In the genomic region with DNA sequence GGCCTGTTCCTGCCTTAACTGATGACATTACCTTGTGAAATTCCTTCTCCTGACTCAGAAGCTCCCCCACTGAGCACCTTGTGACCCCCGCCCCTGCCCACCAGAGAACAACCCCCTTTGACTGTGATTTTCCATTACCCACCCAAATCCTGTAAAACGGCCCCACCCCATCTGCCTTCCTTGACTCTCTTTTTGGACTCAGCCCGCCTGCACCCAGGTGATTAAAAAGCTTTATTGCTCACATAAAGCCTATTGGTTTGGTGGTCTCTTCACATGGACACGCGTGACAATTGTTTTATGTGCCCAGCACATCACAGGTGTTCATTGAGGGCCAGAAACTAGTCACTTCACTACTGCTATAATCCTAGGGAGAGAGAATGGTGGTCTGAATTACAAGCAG, we compare ENCODE assay signal across 8 cellular contexts.
DNase-seq lines count a peak whose midpoint lies in the region; TF ChIP-seq lines count a peak whose summit lies in the region.
"Not testable (repeated sequence)": the region's sequence is repeated elsewhere in the genome, so short reads cannot be mapped to it uniquely, and the experiment has no call there.

No MANE protein-coding gene starts in this region.

- H3K4me2 ChIP-seq in mesendoderm (ENCODE audit: low read length): not testable (repeated sequence)

- DNase-seq in ELF-1 (ENCODE audit: low read depth, low spot score) (peak; percentile 3), NCI-H69 (lab: John Stamatoyannopoulos, UW) (peak; percentile 24), WERI-Rb-1 (peak; percentile 17), endodermal cell (peak; percentile 70), mesendoderm (peak; percentile 52)
- not testable (repeated sequence) for DNase-seq in progenitor cell of endocrine pancreas (ENCODE audit: low spot score, unreplicated experiment)

- not testable (repeated sequence) for H3K4me3 ChIP-seq in HUES48 (ENCODE audit: low read depth, low read length); WERI-Rb-1 (ENCODE audit: low read depth, low read length); endodermal cell (ENCODE audit: low read length); mesendoderm (ENCODE audit: low read length)

- H4K8ac ChIP-seq in mesendoderm (ENCODE audit: low read depth, low read length): not testable (repeated sequence)

- not testable (repeated sequence) for H3K79me1 ChIP-seq in mesendoderm (ENCODE audit: low read length)

- H3K79me2 ChIP-seq in mesendoderm (ENCODE audit: control insufficient read depth, insufficient read depth, low read length): not testable (repeated sequence)

- not testable (repeated sequence) for H4K5ac ChIP-seq in mesendoderm (ENCODE audit: low read length)

- not testable (repeated sequence) for H3K36me3 ChIP-seq in HUES48 (ENCODE audit: control insufficient read depth, insufficient read depth, low read length); WERI-Rb-1; endodermal cell (ENCODE audit: control insufficient read depth, insufficient read depth, low read length); mesendoderm (ENCODE audit: control insufficient read depth, insufficient read depth, low read length)

- peak overlapping the region; percentile 97 for H3K18ac ChIP-seq in mesendoderm (ENCODE audit: low read length)

- not testable (repeated sequence) for H2BK15ac ChIP-seq in mesendoderm (replicated peaks; ENCODE audit: low read depth)

- H3K9me3 ChIP-seq in HUES48 (ENCODE audit: control insufficient read depth, insufficient read depth, low read length); WERI-Rb-1 (ENCODE audit: severe bottlenecking); endodermal cell (ENCODE audit: control insufficient read depth, low read length): not testable (repeated sequence)

- H3K56ac ChIP-seq in mesendoderm (ENCODE audit: low read length): peak overlapping the region; percentile 62

- H2BK5ac ChIP-seq in mesendoderm (ENCODE audit: low read length): peak overlapping the region; percentile 83

- H3K4ac ChIP-seq in mesendoderm (ENCODE audit: low read depth, low read length): not testable (repeated sequence)

- not testable (repeated sequence) for H3K27me3 Mint-ChIP-seq in activated naive CD4-positive, alpha-beta T cell treated with anti-CD3 and anti-CD28 coated beads, Interleukin-2, amount 50 U/mL, for 24 hours; endodermal cell (ENCODE audit: insufficient read depth); progenitor cell of endocrine pancreas

- not testable (repeated sequence) for H3K27me3 ChIP-seq in HUES48 (ENCODE audit: control insufficient read depth, insufficient read depth, low read length); WERI-Rb-1 (ENCODE audit: insufficient read depth, low read depth, severe bottlenecking); endodermal cell (ENCODE audit: control insufficient read depth, insufficient read depth, low read length, poor library complexity, severe bottlenecking); mesendoderm (ENCODE audit: insufficient read depth, low read length, poor library complexity)

- H3K9me3 Mint-ChIP-seq in activated naive CD4-positive, alpha-beta T cell treated with anti-CD3 and anti-CD28 coated beads, Interleukin-2, amount 50 U/mL, for 24 hours; endodermal cell; progenitor cell of endocrine pancreas (ENCODE audit: low read depth): not testable (repeated sequence)

- 82 to 91% methylated on average over 4 to 5 of the region's 5 CpGs for WGBS in endodermal cell (ENCODE audit: insufficient coverage in 1 of 2, insufficient read length in 1 of 2), 2 experiments
- WGBS in mesendoderm (ENCODE audit: extremely low coverage, insufficient coverage, low lambda C conversion rate): no CpG with 5 or more reads among the region's 5 CpGs

- not testable (repeated sequence) for H3K9ac ChIP-seq in HUES48 (ENCODE audit: low read depth, low read length); endodermal cell (ENCODE audit: extremely low read depth, low read length, poor library complexity, severe bottlenecking)
- H3K9ac ChIP-seq in mesendoderm (ENCODE audit: low read length): peak overlapping the region; percentile 37

- H2BK120ac ChIP-seq in mesendoderm (ENCODE audit: low read depth, low read length): peak overlapping the region; percentile 54

- H3K4me3 Mint-ChIP-seq in activated naive CD4-positive, alpha-beta T cell treated with anti-CD3 and anti-CD28 coated beads, Interleukin-2, amount 50 U/mL, for 24 hours; endodermal cell; progenitor cell of endocrine pancreas (ENCODE audit: low read depth): not testable (repeated sequence)

- H3K27ac ChIP-seq in HUES48 (ENCODE audit: low read depth, low read length) (peak overlapping the region; percentile 26), WERI-Rb-1 (peak overlapping the region; percentile 81), mesendoderm (ENCODE audit: low read depth, low read length) (peak overlapping the region; percentile 33)
- H3K27ac ChIP-seq in endodermal cell (ENCODE audit: low read depth, low read length): not testable (repeated sequence)

- TF ChIP-seq CTCF in WERI-Rb-1 (IDR thresholded peaks at IDR 0.05; ENCODE audit: low read depth, low read length); endodermal cell (conservative IDR thresholded peaks at IDR 0.05); progenitor cell of endocrine pancreas (IDR thresholded peaks at IDR 0.05; ENCODE audit: unreplicated experiment): not testable (repeated sequence)

- peaks cover 18% of the 10 kb centered on the region for H3K36me3 Mint-ChIP-seq in activated naive CD4-positive, alpha-beta T cell treated with anti-CD3 and anti-CD28 coated beads, Interleukin-2, amount 50 U/mL, for 24 hours
- H3K36me3 Mint-ChIP-seq in endodermal cell (ENCODE audit: low read depth); progenitor cell of endocrine pancreas (ENCODE audit: insufficient read depth): not testable (repeated sequence)

- peaks cover 54% of the 10 kb centered on the region for H3K4me1 Mint-ChIP-seq in activated naive CD4-positive, alpha-beta T cell treated with anti-CD3 and anti-CD28 coated beads, Interleukin-2, amount 50 U/mL, for 24 hours
- peaks cover 32% of the 10 kb centered on the region for H3K4me1 Mint-ChIP-seq in endodermal cell
- H3K4me1 Mint-ChIP-seq in progenitor cell of endocrine pancreas (ENCODE audit: low read depth): peaks cover 32% of the 10 kb centered on the region

- H3K23ac ChIP-seq in mesendoderm (ENCODE audit: low read length): not testable (repeated sequence)

- peak overlapping the region; percentile 65 for H2AK5ac ChIP-seq in mesendoderm (ENCODE audit: low read length)

- not testable (repeated sequence) for H3K4me1 ChIP-seq in HUES48 (ENCODE audit: control insufficient read depth, insufficient read depth, low read length); endodermal cell (ENCODE audit: control insufficient read depth, insufficient read depth, low read length)
- H3K4me1 ChIP-seq in mesendoderm (ENCODE audit: control insufficient read depth, low read depth, low read length): peaks cover 24% of the 10 kb centered on the region

- H3K27ac Mint-ChIP-seq in activated naive CD4-positive, alpha-beta T cell treated with anti-CD3 and anti-CD28 coated beads, Interleukin-2, amount 50 U/mL, for 24 hours: peak overlapping the region; percentile 5
- H3K27ac Mint-ChIP-seq in endodermal cell: peak overlapping the region; percentile 83
- H3K27ac Mint-ChIP-seq in progenitor cell of endocrine pancreas: peak overlapping the region; percentile 92

Comparison
In these comparisons a context has a peak if more than half of its experiments do, and no peak if none do; other contexts are left out.
1. H3K27ac Mint-ChIP-seq: peak in every context shown above with its lines; median percentile 92 in progenitor cell of endocrine pancreas; 83 in endodermal cell; 5 in activated naive CD4-positive, alpha-beta T cell treated with anti-CD3 and anti-CD28 coated beads, Interleukin-2, amount 50 U/mL, for 24 hours.